In the genomic region with DNA sequence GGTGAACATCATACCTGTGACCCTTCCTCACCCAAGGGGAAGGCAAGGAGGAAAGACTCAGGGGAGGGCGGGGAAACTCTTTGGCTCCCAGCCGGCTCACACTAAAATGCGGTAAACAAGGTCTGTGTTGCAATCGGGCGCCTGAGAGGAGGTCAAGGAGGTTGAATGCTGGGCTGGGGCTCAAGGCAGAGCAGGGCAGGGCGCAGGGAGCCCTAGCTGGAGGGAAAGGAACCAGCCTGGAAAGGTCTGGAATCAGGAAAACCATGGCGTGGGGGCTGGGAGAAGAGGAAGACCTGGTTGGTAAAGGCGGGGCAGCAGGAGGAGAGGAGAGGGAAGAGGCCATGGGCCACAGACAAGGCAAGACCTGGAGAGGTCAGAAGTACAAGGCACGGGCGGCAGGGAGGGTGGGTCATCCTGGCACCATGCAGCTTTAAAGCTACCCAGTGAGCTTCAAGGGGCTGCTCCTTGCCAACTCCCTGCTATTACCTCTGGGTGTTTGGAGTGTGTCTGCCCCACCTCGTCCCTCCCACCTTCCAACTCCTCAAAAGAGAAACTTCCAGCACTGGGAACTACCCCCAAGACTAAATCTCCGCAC, we compare ENCODE assay signal across 19 cellular contexts. TPM values are rescaled to one million over a fixed set of nuclear protein-coding genes. Genes with fewer than 3 reads are reported as not detected.
DNase-seq lines count a peak whose midpoint lies in the region; ATAC-seq, FAIRE-seq and TF ChIP-seq lines count a peak whose summit lies in the region.
"Had no signal": no experiment of that assay in that cellular context is flagged by ENCODE, and none has a peak within 500 bp of the region (broad histone marks: within the 10 kb centered on the region; RNA-seq: fewer than 3 reads in every experiment).

No MANE protein-coding gene starts in this region.

- intact Hi-C loops in breast epithelium (cut with DNase I; ENCODE audit: low total_unique reads): no loop called here
- intact Hi-C loops in lower lobe of right lung (cut with DNase I): no loop called here

- FAIRE-seq in frontal cortex (lab: Jason Lieb, UNC): no peak
- FAIRE-seq: G401.6 had no signal

- H3K27ac ChIP-seq in breast epithelium (peak overlapping the region; percentile 20 to 36), lower lobe of right lung (peak overlapping the region; percentile 53), subcutaneous abdominal adipose tissue (ENCODE audit: low read depth, low read length) (peak overlapping the region; percentile 91)
- H3K27ac ChIP-seq: foreskin keratinocyte, psoas muscle had no signal

- peak; percentile 76 to 80 for ATAC-seq in lower lobe of right lung
- ATAC-seq: foreskin keratinocyte; psoas muscle; stimulated activated naive CD8-positive, alpha-beta T cell treated with anti-CD3 and anti-CD28 coated beads, Interleukin-15, Interleukin-2, amounts not matched to agents 100 U/mL and 50 U/mL, for 24 hours had no signal

- H3K9me3 ChIP-seq in MG63 (no peaks in the 10 kb centered on the region), breast epithelium (no peaks in the 10 kb centered on the region), lower lobe of right lung (no peaks in the 10 kb centered on the region), subcutaneous abdominal adipose tissue (ENCODE audit: control insufficient read depth in 5 of 5, low read length in 5 of 5) (no peaks in the 10 kb centered on the region)
- H3K9me3 ChIP-seq: psoas muscle had no signal

- no peak for TF ChIP-seq CTCF in breast epithelium (IDR thresholded peaks at IDR 0.05)
- no peak for TF ChIP-seq CTCF in lower lobe of right lung (IDR thresholded peaks at IDR 0.05)

- peak overlapping the region in 3 of 5 donors; percentile 39 to 68 (median 57) for H3K9ac ChIP-seq in subcutaneous abdominal adipose tissue (ENCODE audit: low read length in 5 of 5)

- TF ChIP-seq POLR2A in breast epithelium (IDR thresholded peaks at IDR 0.05): no peak

- no peaks in the 10 kb centered on the region for H3K27me3 ChIP-seq in MG63
- H3K27me3 ChIP-seq in breast epithelium: no peaks in the 10 kb centered on the region
- H3K27me3 ChIP-seq in lower lobe of right lung (ENCODE audit: low read depth): no peaks in the 10 kb centered on the region
- H3K27me3 ChIP-seq in subcutaneous abdominal adipose tissue (ENCODE audit: control insufficient read depth in 5 of 5, insufficient read depth in 4 of 5, low read length in 5 of 5): no peaks in the 10 kb centered on the region

- H3K4me3 ChIP-seq in MG63 (no peak overlapping the region), breast epithelium (no peak overlapping the region), lower lobe of right lung (no peak overlapping the region), subcutaneous abdominal adipose tissue (ENCODE audit: low read depth in 1 of 5, low read length in 5 of 5) (peak overlapping the region in 3 of 5 donors; percentile 17 to 37 (median 26))
- H3K4me3 ChIP-seq: psoas muscle had no signal

- DNase-seq in MG63 (peak; percentile 8), breast epithelium (ENCODE audit: low spot score in 2 of 2) (peak in 1 of 2 donors; percentile 48), lower lobe of right lung (peak; percentile 87), NCI-H1092 (lab: John Stamatoyannopoulos, UW) (no peak), HPDE6-E6E7 (ENCODE audit: extremely low spot score) (no peak), frontal cortex (ENCODE audit: low spot score in 2 of 2) (no peak), NCI-H2227 (lab: John Stamatoyannopoulos, UW; ENCODE audit: unreplicated experiment) (no peak)
- DNase-seq: activated naive CD4-positive, alpha-beta T cell treated with anti-CD3 and anti-CD28 coated beads, Interleukin-2, amount 10 ng/mL, durations not matched to agents 7 days and 5 days; cortex of kidney; foreskin keratinocyte; NCI-H446; RPMI8226; stimulated activated CD4-positive, alpha-beta T cell treated with anti-CD3 and anti-CD28 coated beads, Interleukin-4, amount 100 ng/mL, for 4 hours; stimulated activated naive CD8-positive, alpha-beta T cell treated with anti-CD3 and anti-CD28 coated beads, Interleukin-15, Interleukin-2, amounts not matched to agents 100 U/mL and 50 U/mL, for 24 hours; T1000 had no signal

- H3K36me3 ChIP-seq in MG63 (no peaks in the 10 kb centered on the region), breast epithelium (no peaks in the 10 kb centered on the region), lower lobe of right lung (no peaks in the 10 kb centered on the region), subcutaneous abdominal adipose tissue (ENCODE audit: control insufficient read depth in 5 of 5, insufficient read depth in 5 of 5, low read length in 5 of 5) (no peaks in the 10 kb centered on the region)

- H3K4me1 ChIP-seq in breast epithelium: no peaks in the 10 kb centered on the region
- H3K4me1 ChIP-seq in lower lobe of right lung: peaks cover 58% of the 10 kb centered on the region
- peaks cover 24 to 69% (median 64%) of the 10 kb centered on the region in 5 donors for H3K4me1 ChIP-seq in subcutaneous abdominal adipose tissue (ENCODE audit: control insufficient read depth in 5 of 5, insufficient read depth in 5 of 5, low read length in 5 of 5)

RNA-seq across cellular contexts. Expression of gene TMEM37, which starts 4.8 kb away (rescaled TPM):
- 0.56 TPM in 1 of 2 replicates, not detected in the other for total RNA-seq in MG63 (2014; rRNA removed; shearing (Covaris generic); ENCODE audit: low replicate concordance)
- total RNA-seq in breast epithelium (10 to 100 TPM in 1 of 3 donors, 1 to 10 TPM in 2; 8.8 to 43.2 (median 9.4) TPM), lower lobe of right lung (21.7 TPM), frontal cortex (not detected)
- total RNA-seq: M059J had no signal

Comparison
In these comparisons a context has a peak if more than half of its experiments do, and no peak if none do; other contexts are left out.
1. DNase-seq: peak in MG63 (single experiment) and lower lobe of right lung (single experiment); none in NCI-H1092 (single experiment), HPDE6-E6E7 (single experiment), frontal cortex (0 of 2) and NCI-H2227 (single experiment).
2. H3K4me3 ChIP-seq: peak in subcutaneous abdominal adipose tissue (3 of 5); none in MG63 (single experiment), breast epithelium (0 of 3) and lower lobe of right lung (single experiment).
3. H3K27ac ChIP-seq: peak in every context shown above with its lines; median percentile 91 in subcutaneous abdominal adipose tissue; 53 in lower lobe of right lung; 28 in breast epithelium.